18 cellular contexts compared by ENCODE assay signal in genomic region chr1:53567458-53568250, GRCh38.
"Had no signal": no experiment of that assay in that cellular context is flagged by ENCODE, and none has a peak within 500 bp of the region (broad histone marks: within the 10 kb centered on the region; RNA-seq: fewer than 3 reads in every experiment).

No MANE protein-coding gene starts in this region.

- DNase-seq: activated B cell treated with CpG ODN at 0.5 μM for 24 hours; activated CD4-positive, alpha-beta T cell treated with anti-CD3 and anti-CD28 coated beads, Interleukin-2, amount 50 U/mL, for 1 hour; activated T-cell treated with anti-CD3 and anti-CD28 coated beads for 4 hours; effector CD8-positive, alpha-beta T cell; immature natural killer cell; naive B cell; SK-N-SH; stimulated activated naive B cell treated with anti-CD40 and anti-IgM and Interleukin-4, amounts not matched to agents 10 μg/mL and 1 μg/mL and 100 μg/mL, for 72 hours had no signal

- H3K9me3 ChIP-seq: esophagus muscularis mucosa, mucosa of descending colon, ovary, SK-N-SH had no signal

- H3K4me1 Mint-ChIP-seq: activated B cell treated with CpG ODN at 0.5 μM for 24 hours; naive B cell; stimulated activated naive B cell treated with anti-CD40 and anti-IgM and Interleukin-4, amounts not matched to agents 10 μg/mL and 1 μg/mL and 100 μg/mL, for 72 hours had no signal

- H3K36me3 ChIP-seq: esophagus muscularis mucosa, gastroesophageal sphincter, heart left ventricle, ovary had no signal

- H3K4me3 Mint-ChIP-seq: activated B cell treated with CpG ODN at 0.5 μM for 24 hours; activated naive CD4-positive, alpha-beta T cell treated with anti-CD3 and anti-CD28 coated beads, Interleukin-2, amount 50 U/mL, for 24 hours; dendritic cell treated with granulocyte-macrophage colony-stimulating factor and Interleukin-4, amounts not matched to agents 40 ng/mL and 50 ng/mL, for 4 days; immature natural killer cell; memory B cell; stimulated activated naive B cell treated with anti-CD40 and anti-IgM and Interleukin-4, amounts not matched to agents 10 μg/mL and 1 μg/mL and 100 μg/mL, for 72 hours; T-helper 2 cell treated with Interferon-gamma antibody and Interleukin-4, amounts not matched to agents 5 μg/mL and 100 μg/mL, for 36 hours had no signal

- ATAC-seq: gastroesophageal sphincter; heart left ventricle; mucosa of descending colon; stimulated activated naive B cell treated with anti-CD40 and anti-IgM and Interleukin-4, amounts not matched to agents 10 μg/mL and 1 μg/mL and 100 μg/mL, for 72 hours had no signal

- H3K27me3 ChIP-seq: esophagus muscularis mucosa, gastroesophageal sphincter, ovary had no signal

- H3K36me3 Mint-ChIP-seq: activated naive CD4-positive, alpha-beta T cell treated with anti-CD3 and anti-CD28 coated beads, Interleukin-2, amount 50 U/mL, for 24 hours had no signal

- H3K4me1 ChIP-seq: heart left ventricle had no signal

- H3K27ac ChIP-seq: esophagus muscularis mucosa, gastroesophageal sphincter, heart left ventricle, ovary had no signal

- H3K9me3 Mint-ChIP-seq: activated T-helper 2 cell treated with anti-CD3 and anti-CD28 coated beads, Interferon-gamma antibody, Interleukin-2, Interleukin-4, amounts not matched to agents 10 μg/mL and 5 μg/mL and 100 μg/mL, durations not matched to agents 14 hours and 24 hours and 36 hours; dendritic cell treated with granulocyte-macrophage colony-stimulating factor and Interleukin-4, amounts not matched to agents 40 ng/mL and 50 ng/mL, for 4 days; T-helper 2 cell treated with Interferon-gamma antibody and Interleukin-4, amounts not matched to agents 5 μg/mL and 100 μg/mL, for 36 hours had no signal

- H3K27ac Mint-ChIP-seq: activated B cell treated with CpG ODN at 0.5 μM for 24 hours; activated naive CD4-positive, alpha-beta T cell treated with anti-CD3 and anti-CD28 coated beads, Interleukin-2, amount 50 U/mL, for 24 hours; activated T-helper 2 cell treated with anti-CD3 and anti-CD28 coated beads, Interferon-gamma antibody, Interleukin-2, Interleukin-4, amounts not matched to agents 10 μg/mL and 5 μg/mL and 100 μg/mL, durations not matched to agents 14 hours and 24 hours and 36 hours; dendritic cell treated with granulocyte-macrophage colony-stimulating factor and Interleukin-4, amounts not matched to agents 40 ng/mL and 50 ng/mL, for 4 days; immature natural killer cell; memory B cell; naive B cell; stimulated activated naive B cell treated with anti-CD40 and anti-IgM and Interleukin-4, amounts not matched to agents 10 μg/mL and 1 μg/mL and 100 μg/mL, for 72 hours; T-helper 2 cell treated with Interferon-gamma antibody and Interleukin-4, amounts not matched to agents 5 μg/mL and 100 μg/mL, for 36 hours had no signal

- H3K4me3 ChIP-seq: esophagus muscularis mucosa, gastroesophageal sphincter, heart left ventricle, mucosa of descending colon, ovary had no signal
